In genomic region chr10:130141878-130142277, GRCh38 we compare ENCODE assay signal across 8 cellular contexts. TPM values are rescaled to one million over a fixed set of nuclear protein-coding genes. Genes with fewer than 3 reads are reported as not detected.
A peak's percentile ranks its signal among the peaks of the same experiment; 100 is the strongest.
DNase-seq lines count a peak whose midpoint lies in the region; ATAC-seq and TF ChIP-seq lines count a peak whose summit lies in the region.

No MANE protein-coding gene starts in this region.

- no peaks in the 10 kb centered on the region for H3K9me3 ChIP-seq in PC-3 (ENCODE audit: low read length)

- H3K4me1 ChIP-seq in PC-3 (ENCODE audit: insufficient read depth, low read length), result peaks cover 14% of the 10 kb centered on the region

- H3K36me3 Mint-ChIP-seq in dendritic cell treated with granulocyte-macrophage colony-stimulating factor and Interleukin-4, amounts not matched to agents 40 ng/mL and 50 ng/mL, for 4 days (ENCODE audit: low read depth), result peaks cover 57% of the 10 kb centered on the region
- peaks cover 8 to 12% (median 9%) of the 10 kb centered on the region in 3 donors for H3K36me3 Mint-ChIP-seq in immature natural killer cell

- H3K4me1 Mint-ChIP-seq in dendritic cell treated with granulocyte-macrophage colony-stimulating factor and Interleukin-4, amounts not matched to agents 40 ng/mL and 50 ng/mL, for 4 days (ENCODE audit: low read depth), result peaks cover 45% of the 10 kb centered on the region
- H3K4me1 Mint-ChIP-seq in immature natural killer cell, result peaks cover 48 to 64% of the 10 kb centered on the region in 2 donors

- no peak overlapping the region for H3K4me3 ChIP-seq in PC-3 (ENCODE audit: low read length)

- peaks cover 10% of the 10 kb centered on the region; the same call in 1 of the 2 replicates for H3K36me3 ChIP-seq in PC-3 (ENCODE audit: low read depth, low read length)

- TF ChIP-seq CTCF in PC-3 (conservative IDR thresholded peaks at IDR 0.05; ENCODE audit: low read depth, low read length), result no peak

- intact Hi-C loops in dendritic cell treated with granulocyte-macrophage colony-stimulating factor and Interleukin-4, amounts not matched to agents 40 ng/mL and 50 ng/mL, for 4 days (cut with micrococcal nuclease), result no loop called here
- intact Hi-C loops in PC-3 (cut with micrococcal nuclease), result no loop called here

- H3K9me2 ChIP-seq in PC-3 (replicated peaks; ENCODE audit: low read length), result no peaks in the 10 kb centered on the region

- ATAC-seq in GM18498 (IDR thresholded peaks at IDR 0.05; ENCODE audit: unreplicated experiment), result peak; percentile 88
- ATAC-seq in GM19468 (IDR thresholded peaks at IDR 0.05; ENCODE audit: extremely low read depth, unreplicated experiment), result peak; percentile 61
- peak; percentile 93 for ATAC-seq in HG03159 (IDR thresholded peaks at IDR 0.05; ENCODE audit: unreplicated experiment)
- ATAC-seq in left lobe of liver, result no peak
- ATAC-seq in PC-3, result no peak

- H3K9me3 Mint-ChIP-seq in dendritic cell treated with granulocyte-macrophage colony-stimulating factor and Interleukin-4, amounts not matched to agents 40 ng/mL and 50 ng/mL, for 4 days, result no peaks in the 10 kb centered on the region
- no peaks in the 10 kb centered on the region for H3K9me3 Mint-ChIP-seq in immature natural killer cell

- no peak overlapping the region for H3K9ac ChIP-seq in PC-3 (ENCODE audit: low read length)

- DNase-seq in left lobe of liver (ENCODE audit: low spot score), result no peak
- no peak for DNase-seq in kidney glomerular epithelial cell (lab: John Stamatoyannopoulos, UW)
- DNase-seq in PC-3, result no peak
- DNase-seq in immature natural killer cell, result no peak

- H4K20me1 ChIP-seq in PC-3 (ENCODE audit: low read length), result peaks cover 45% of the 10 kb centered on the region

- H3K79me2 ChIP-seq in PC-3 (ENCODE audit: low read length), result peaks cover 96% of the 10 kb centered on the region

- BruUV-seq in PC-3 (replicated peaks; lab: Mats Ljungman, UMichigan), result no TSS peak

- no peak overlapping the region for H2AFZ ChIP-seq in PC-3 (ENCODE audit: low read length)

- peak overlapping the region; percentile 3 for H3K27ac Mint-ChIP-seq in dendritic cell treated with granulocyte-macrophage colony-stimulating factor and Interleukin-4, amounts not matched to agents 40 ng/mL and 50 ng/mL, for 4 days
- peak overlapping the region in 2 of 6 donors; percentile 4 to 24 for H3K27ac Mint-ChIP-seq in immature natural killer cell

- no peak overlapping the region for H3K4me3 Mint-ChIP-seq in dendritic cell treated with granulocyte-macrophage colony-stimulating factor and Interleukin-4, amounts not matched to agents 40 ng/mL and 50 ng/mL, for 4 days
- peak overlapping the region in 1 of 5 donors; percentile 27 for H3K4me3 Mint-ChIP-seq in immature natural killer cell

- H3K27ac ChIP-seq in PC-3 (ENCODE audit: low read length), result no peak overlapping the region

- H3K27me3 ChIP-seq in PC-3 (ENCODE audit: low read length), result no peaks in the 10 kb centered on the region

- CTCF ChIA-PET in PC-3 (lab: Charles Lee), result no interaction called here

- no peak overlapping the region for H3K4me2 ChIP-seq in PC-3 (ENCODE audit: low read length)

- H3K27me3 Mint-ChIP-seq in dendritic cell treated with granulocyte-macrophage colony-stimulating factor and Interleukin-4, amounts not matched to agents 40 ng/mL and 50 ng/mL, for 4 days, result no peaks in the 10 kb centered on the region
- H3K27me3 Mint-ChIP-seq in immature natural killer cell (ENCODE audit: low read depth in 3 of 3), result peaks cover 0 to 3% (median 3%) of the 10 kb centered on the region in 3 donors

- POLR2A ChIA-PET in PC-3 (lab: Charles Lee; ENCODE audit: unreplicated experiment), result no interaction called here

- H3F3A ChIP-seq in PC-3 (ENCODE audit: low read length, unreplicated experiment), result no peaks in the 10 kb centered on the region

RNA-seq across cellular contexts. Expression of gene GLRX3, which starts 5.7 kb away (rescaled TPM):
- 23.9 TPM for total RNA-seq in left lobe of liver
- 98.1 and 107 TPM in 2 replicates for total RNA-seq in PC-3 (2014; rRNA removed)
- polyA plus RNA-seq in immature natural killer cell, result 100 to 1,000 TPM in 1 of 3 donors, 10 to 100 TPM in 2; 83.7 to 139 (median 85.8) TPM

RNA-seq across cellular contexts. Expression of gene C10orf143, which starts 31.2 kb away (rescaled TPM):
- 2.9 TPM for total RNA-seq in left lobe of liver
- 0.29 TPM in 1 of 2 replicates, not detected in the other for total RNA-seq in PC-3 (2014; rRNA removed)
- polyA plus RNA-seq in immature natural killer cell, result 10 to 100 TPM; 17.8 to 31.7 (median 27.0) TPM

Comparison
In these comparisons a context has a peak if more than half of its experiments do, and no peak if none do; other contexts are left out.
1. ATAC-seq: peak in GM18498 (single experiment), GM19468 (single experiment) and HG03159 (single experiment); none in left lobe of liver (single experiment) and PC-3 (single experiment).